ENCODE assay signal across 9 cellular contexts in the genomic region with DNA sequence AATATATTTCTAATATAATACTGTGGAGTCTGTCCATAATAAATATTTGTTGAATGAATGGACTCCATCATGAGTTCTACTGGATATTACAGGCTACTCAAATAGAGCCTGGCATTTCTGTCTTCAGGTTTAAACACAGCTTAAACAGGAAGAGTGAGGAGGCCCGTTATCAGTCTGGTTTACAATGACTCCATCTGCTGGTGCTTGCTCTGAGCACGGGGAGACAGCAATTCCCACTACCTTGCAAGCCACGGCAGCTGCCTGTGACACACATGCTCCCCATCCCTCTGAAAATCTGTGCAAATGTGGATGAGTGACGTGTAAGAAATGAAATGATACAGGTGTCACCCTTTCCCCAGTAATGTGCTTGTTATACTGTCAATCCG.
DNase-seq lines count a peak whose midpoint lies in the region; ATAC-seq and TF ChIP-seq lines count a peak whose summit lies in the region.
"Had no signal": no experiment of that assay in that cellular context is flagged by ENCODE, and none has a peak within 500 bp of the region (broad histone marks: within the 10 kb centered on the region; RNA-seq: fewer than 3 reads in every experiment).

No MANE protein-coding gene starts in this region.

- H3K4me3 Mint-ChIP-seq in activated CD4-positive, alpha-beta T cell treated with anti-CD3 and anti-CD28 coated beads, Interleukin-2, amount 10 ng/mL, durations not matched to agents 7 days and 5 days = no peak overlapping the region
- no peak overlapping the region for H3K4me3 Mint-ChIP-seq in activated CD8-positive, alpha-beta memory T cell treated with anti-CD3 and anti-CD28 coated beads, Interleukin-2, amount 10 ng/mL, durations not matched to agents 7 days and 5 days

- POLR2A ChIA-PET in AG04450 (lab: Yijun Ruan, JAX) (interaction anchor here (0.6 to 1.0 kb wide), 2 partner anchors 9 to 92 kb away, joined by 4 read pairs; no protein-coding TSS in a partner anchor), HCT116 (lab: Charles Lee) (no interaction called here)
- POLR2A ChIA-PET in activated CD4-positive, alpha-beta T cell treated with anti-CD3 and anti-CD28 coated beads, Interleukin-2, amount 10 ng/mL, durations not matched to agents 7 days and 5 days (lab: Charles Lee) = no interaction called here

- H3K4me3 ChIP-seq in AG04450 (ENCODE audit: low read depth, low read length) = no peak overlapping the region
- H3K4me3 ChIP-seq in HCT116 (replicated peaks in 1 of 2; ENCODE audit: low read depth in 1 of 2, low read length in 2 of 2) = no peak overlapping the region
- no peak overlapping the region for H3K4me3 ChIP-seq in adipocyte (ENCODE audit: low read length)

- CTCF ChIA-PET in AG04450 (lab: Charles Lee) = interaction anchor here (0.5 to 6.2 kb wide), 44 partner anchors 10 to 760 kb away, joined by 3 to 83 read pairs (median 4); no protein-coding TSS in a partner anchor
- CTCF ChIA-PET in HCT116 (lab: Charles Lee) = interaction anchor here (0.7 to 5.8 kb wide), 11 partner anchors 8 to 640 kb away, joined by 3 to 40 read pairs (median 5); no protein-coding TSS in a partner anchor
- CTCF ChIA-PET in activated CD4-positive, alpha-beta T cell treated with anti-CD3 and anti-CD28 coated beads, Interleukin-2, amount 10 ng/mL, durations not matched to agents 7 days and 5 days (lab: Charles Lee) = interaction anchor here (0.5 to 1.7 kb wide), 2 partner anchors 9 to 18 kb away, joined by 3 to 5 read pairs; no protein-coding TSS in a partner anchor
- CTCF ChIA-PET in activated CD8-positive, alpha-beta memory T cell treated with anti-CD3 and anti-CD28 coated beads, Interleukin-2, amount 10 ng/mL, durations not matched to agents 7 days and 5 days (lab: Charles Lee) = no interaction called here

- no peak overlapping the region for H2AFZ ChIP-seq in HCT116 (ENCODE audit: low read depth, low read length, poor library complexity, severe bottlenecking)

- RAD21 ChIA-PET in HCT116 (lab: Charles Lee; ENCODE audit: low non-redundant PET in 1 of 2, low total read pairs in 2 of 2, uncharacterized antibody in 2 of 2, unreplicated experiment in 2 of 2) = interaction anchor here (1.1 to 1.2 kb wide), 3 partner anchors 92 to 114 kb away, joined by 3 to 4 read pairs (median 3); no protein-coding TSS in a partner anchor

- BruUV-seq in HCT116 (replicated peaks; lab: Mats Ljungman, UMichigan) = no TSS peak

- TF ChIP-seq POLR2A in HCT116 (IDR thresholded peaks at IDR 0.05; ENCODE audit: borderline replicate concordance, extremely low read depth, insufficient read depth, insufficient read length) = no peak

- no peaks in the 10 kb centered on the region for H3K9me3 Mint-ChIP-seq in activated CD4-positive, alpha-beta T cell treated with anti-CD3 and anti-CD28 coated beads, Interleukin-2, amount 10 ng/mL, durations not matched to agents 7 days and 5 days
- H3K9me3 Mint-ChIP-seq in activated CD8-positive, alpha-beta memory T cell treated with anti-CD3 and anti-CD28 coated beads, Interleukin-2, amount 10 ng/mL, durations not matched to agents 7 days and 5 days (ENCODE audit: low read depth) = no peaks in the 10 kb centered on the region

- peak; percentile 21; the same call in 1 of the 2 replicates for TF ChIP-seq RAD21 in HCT116 (IDR thresholded peaks at IDR 0.05; ENCODE audit: low read depth)

- no peaks in the 10 kb centered on the region for H3K27me3 ChIP-seq in AG04450 (ENCODE audit: control insufficient read depth, insufficient read depth, low read length)
- H3K27me3 ChIP-seq in HCT116 (ENCODE audit: insufficient read depth, low read length) = no peaks in the 10 kb centered on the region
- no peaks in the 10 kb centered on the region for H3K27me3 ChIP-seq in adipocyte (replicated peaks; ENCODE audit: control insufficient read depth, insufficient read depth, low read length)
- H3K27me3 ChIP-seq: neutrophil had no signal

- H3K79me2 ChIP-seq in HCT116 (ENCODE audit: insufficient read depth, low read length) = no peaks in the 10 kb centered on the region

- H3K4me1 ChIP-seq in HCT116 (ENCODE audit: control insufficient read depth in 1 of 2, insufficient read depth in 2 of 2, low read length in 2 of 2) = no peaks in the 10 kb centered on the region
- peaks cover 4% of the 10 kb centered on the region for H3K4me1 ChIP-seq in adipocyte (ENCODE audit: control insufficient read depth, insufficient read depth, low read length)

- ATAC-seq in HCT116 = no peak; the same call in 1 of the 2 replicates
- ATAC-seq in activated CD8-positive, alpha-beta memory T cell treated with anti-CD3 and anti-CD28 coated beads, Interleukin-2, amount 10 ng/mL, durations not matched to agents 7 days and 5 days = no peak

- no peaks in the 10 kb centered on the region for H3K9me2 ChIP-seq in HCT116 (ENCODE audit: insufficient read depth)

- H3K27ac ChIP-seq in AG04450 (ENCODE audit: low read depth, low read length) = no peak overlapping the region
- no peak overlapping the region for H3K27ac ChIP-seq in HCT116 (ENCODE audit: low read depth, low read length)
- H3K27ac ChIP-seq: neutrophil had no signal

- no peak for DNase-seq in AG04450 (ENCODE audit: low read depth, low spot score)
- DNase-seq in HCT116 (ENCODE audit: low read depth, low spot score) = no peak
- peak; percentile 45 for DNase-seq in adipocyte (ENCODE audit: low read depth)
- DNase-seq in iPS-NIHi7 (ENCODE audit: extremely low spot score) = peak; percentile 57
- DNase-seq in cerebellar cortex (ENCODE audit: low spot score) = no peak
- no peak for DNase-seq in activated CD4-positive, alpha-beta T cell treated with anti-CD3 and anti-CD28 coated beads, Interleukin-2, amount 10 ng/mL, durations not matched to agents 7 days and 5 days
- no peak for DNase-seq in activated CD8-positive, alpha-beta memory T cell treated with anti-CD3 and anti-CD28 coated beads, Interleukin-2, amount 10 ng/mL, durations not matched to agents 7 days and 5 days
- DNase-seq in GM13977 (ENCODE audit: low spot score) = no peak

- H3K9ac ChIP-seq in HCT116 (ENCODE audit: low read length) = no peak overlapping the region
- H3K9ac ChIP-seq in adipocyte (ENCODE audit: low read length) = no peak overlapping the region

- peaks cover 4% of the 10 kb centered on the region for H3K27me3 Mint-ChIP-seq in activated CD4-positive, alpha-beta T cell treated with anti-CD3 and anti-CD28 coated beads, Interleukin-2, amount 10 ng/mL, durations not matched to agents 7 days and 5 days
- peaks cover 5% of the 10 kb centered on the region for H3K27me3 Mint-ChIP-seq in activated CD8-positive, alpha-beta memory T cell treated with anti-CD3 and anti-CD28 coated beads, Interleukin-2, amount 10 ng/mL, durations not matched to agents 7 days and 5 days

- in situ Hi-C loops in GM13977 (cut with MboI; ENCODE audit: low pct_unique_long_range_greater_than_20kb, low sequenced_read_pairs, unreplicated experiment) = no loop called here

- H3K27ac Mint-ChIP-seq in activated CD4-positive, alpha-beta T cell treated with anti-CD3 and anti-CD28 coated beads, Interleukin-2, amount 10 ng/mL, durations not matched to agents 7 days and 5 days = no peak overlapping the region
- no peak overlapping the region for H3K27ac Mint-ChIP-seq in activated CD8-positive, alpha-beta memory T cell treated with anti-CD3 and anti-CD28 coated beads, Interleukin-2, amount 10 ng/mL, durations not matched to agents 7 days and 5 days

- H3K36me3 ChIP-seq in HCT116 (ENCODE audit: control insufficient read depth in 1 of 2, insufficient read depth in 2 of 2, low read length in 2 of 2) (no peaks in the 10 kb centered on the region), adipocyte (ENCODE audit: control insufficient read depth, insufficient read depth, low read length, severe bottlenecking) (no peaks in the 10 kb centered on the region)
- H3K36me3 ChIP-seq: neutrophil had no signal

- H3K9me3 ChIP-seq in AG04450 (ENCODE audit: control insufficient read depth, insufficient read depth, low read length) (no peaks in the 10 kb centered on the region), HCT116 (ENCODE audit: control insufficient read depth in 1 of 2, insufficient read depth in 1 of 2, low read depth in 1 of 2, low read length in 2 of 2) (no peaks in the 10 kb centered on the region), adipocyte (ENCODE audit: control insufficient read depth, low read length) (no peaks in the 10 kb centered on the region)
- H3K9me3 ChIP-seq: neutrophil had no signal

- TF ChIP-seq CTCF in AG04450 (IDR thresholded peaks at IDR 0.05; ENCODE audit: low read depth, low read length) (peak; percentile 50), HCT116 (IDR thresholded peaks at IDR 0.05 in 2 of 3, conservative IDR thresholded peaks at IDR 0.05 in 1 of 3; ENCODE audit: borderline replicate concordance in 1 of 3, insufficient read depth in 1 of 3, low read depth in 2 of 3, low read length in 2 of 3) (peak in 2 of 3 experiments; percentile 23; a peak in 2 of 6 replicates), GM13977 (IDR thresholded peaks at IDR 0.05; ENCODE audit: extremely low read depth, insufficient read depth, missing control alignments) (no peak)

- no peaks in the 10 kb centered on the region for H3K36me3 Mint-ChIP-seq in activated CD4-positive, alpha-beta T cell treated with anti-CD3 and anti-CD28 coated beads, Interleukin-2, amount 10 ng/mL, durations not matched to agents 7 days and 5 days (ENCODE audit: low read depth)
- H3K36me3 Mint-ChIP-seq in activated CD8-positive, alpha-beta memory T cell treated with anti-CD3 and anti-CD28 coated beads, Interleukin-2, amount 10 ng/mL, durations not matched to agents 7 days and 5 days = no peaks in the 10 kb centered on the region

- H4K20me1 ChIP-seq in HCT116 (ENCODE audit: insufficient read depth) = no peaks in the 10 kb centered on the region

- intact Hi-C loops in HCT116 (cut with micrococcal nuclease) = loop anchor here (1.0 to 5.0 kb wide), 4 partner anchors 93 to 641 kb away; no protein-coding TSS in a partner anchor

- H3K4me2 ChIP-seq in HCT116 (ENCODE audit: low read length) = no peak overlapping the region

- H3K4me1 Mint-ChIP-seq in activated CD4-positive, alpha-beta T cell treated with anti-CD3 and anti-CD28 coated beads, Interleukin-2, amount 10 ng/mL, durations not matched to agents 7 days and 5 days = peaks cover 10% of the 10 kb centered on the region
- peaks cover 7% of the 10 kb centered on the region for H3K4me1 Mint-ChIP-seq in activated CD8-positive, alpha-beta memory T cell treated with anti-CD3 and anti-CD28 coated beads, Interleukin-2, amount 10 ng/mL, durations not matched to agents 7 days and 5 days

TF ChIP-seq in HCT116, 20 proteins besides CTCF, POLR2A, EP300 and RAD21 (continues in another document):
- TF ChIP-seq EZH2 (IDR thresholded peaks at IDR 0.05) = no peak
- TF ChIP-seq POLR2AphosphoS5 (IDR thresholded peaks at IDR 0.05; ENCODE audit: low read depth, low read length) = no peak
- no peak for TF ChIP-seq JUND (IDR thresholded peaks at IDR 0.05)

Comparison
In these comparisons a context has a peak if more than half of its experiments do, and no peak if none do; other contexts are left out.
1. DNase-seq: peak in adipocyte (single experiment) and iPS-NIHi7 (single experiment); none in AG04450 (single experiment), HCT116 (single experiment), cerebellar cortex (single experiment), activated CD4-positive, alpha-beta T cell treated with anti-CD3 and anti-CD28 coated beads, Interleukin-2, amount 10 ng/mL, durations not matched to agents 7 days and 5 days (single experiment), activated CD8-positive, alpha-beta memory T cell treated with anti-CD3 and anti-CD28 coated beads, Interleukin-2, amount 10 ng/mL, durations not matched to agents 7 days and 5 days (single experiment) and GM13977 (single experiment).